In genomic region chr16:8797364-8798173, GRCh38 we compare ENCODE assay signal across 1 cellular context.
TF ChIP-seq lines count a peak whose summit lies in the region.

Gene PMM2, plus strand, starts transcription at chr16:8797839. Its CDS starts 44 bp downstream, at chr16:8797883.
Gene TMEM186, minus strand, starts transcription at chr16:8797639. Its CDS starts 25 bp downstream, at chr16:8797614.

TF ChIP-seq in K562, 482 proteins besides CTCF, POLR2A, EP300 and RAD21 (continued from another document and continues in another):
- TF ChIP-seq ZNF384 (IDR thresholded peaks at IDR 0.05; ENCODE audit: low read depth, low read length) (no peak), ELF1 (tag; IDR thresholded peaks at IDR 0.05) (peak; percentile 98), ZNF445 (CRISPR knock-in tag; IDR thresholded peaks at IDR 0.05; ENCODE audit: low read depth) (no peak), ZHX1 (conservative IDR thresholded peaks at IDR 0.05; ENCODE audit: low read length) (no peak), HMGN3 (IDR thresholded peaks at IDR 0.05; ENCODE audit: borderline replicate concordance, extremely low read depth, insufficient read length, low read depth, low read length) (peak; percentile 87), CEBPG (CRISPR knock-in tag; IDR thresholded peaks at IDR 0.05) (no peak), CEBPG (tag; conservative IDR thresholded peaks at IDR 0.05 in 1 of 2, IDR thresholded peaks at IDR 0.05 in 1 of 2) (no peak), PRDM10 (IDR thresholded peaks at IDR 0.05; ENCODE audit: partially characterized antibody) (no peak), E2F1 (CRISPR knock-in tag; IDR thresholded peaks at IDR 0.05) (peak; percentile 74), THAP7 (CRISPR knock-in tag; IDR thresholded peaks at IDR 0.05) (no peak), HOMEZ (CRISPR knock-in tag; IDR thresholded peaks at IDR 0.05) (no peak), MED1 (CRISPR knock-in tag; IDR thresholded peaks at IDR 0.05; ENCODE audit: borderline replicate concordance) (no peak), NFE2L1 (tag; IDR thresholded peaks at IDR 0.05; ENCODE audit: borderline replicate concordance, low read depth) (no peak), KLF16 (IDR thresholded peaks at IDR 0.05) (no peak), THRAP3 (IDR thresholded peaks at IDR 0.05; ENCODE audit: borderline replicate concordance) (no peak), MIER1 (IDR thresholded peaks at IDR 0.05; ENCODE audit: low read depth) (no peak), NUFIP1 (IDR thresholded peaks at IDR 0.05; ENCODE audit: partially characterized antibody) (no peak), CTCFL (IDR thresholded peaks at IDR 0.05; ENCODE audit: borderline replicate concordance, insufficient read depth, low read depth, low read length, poor library complexity, severe bottlenecking) (no peak), KAT7 (CRISPR knock-in tag; IDR thresholded peaks at IDR 0.05; ENCODE audit: borderline replicate concordance) (peak; percentile 93; the same call in 1 of the 2 replicates), ZNF239 (CRISPR knock-in tag; IDR thresholded peaks at IDR 0.05) (no peak), ZNF408 (CRISPR knock-in tag; IDR thresholded peaks at IDR 0.05; ENCODE audit: low read depth) (no peak), SREBF2 (CRISPR knock-in tag; IDR thresholded peaks at IDR 0.05) (no peak), POLR2H (tag; IDR thresholded peaks at IDR 0.05; ENCODE audit: low read depth) (peak; percentile 62), SIN3B (IDR thresholded peaks at IDR 0.05; ENCODE audit: low read depth) (no peak; the same call in 1 of the 2 replicates), RFX7 (CRISPR knock-in tag; IDR thresholded peaks at IDR 0.05) (no peak), MEIS2 (IDR thresholded peaks at IDR 0.05; ENCODE audit: partially characterized antibody) (peak; percentile 19), SMAD2 (IDR thresholded peaks at IDR 0.05; ENCODE audit: low read depth, low read length) (no peak), NFXL1 (CRISPR knock-in tag; IDR thresholded peaks at IDR 0.05) (no peak), NCOA1 (IDR thresholded peaks at IDR 0.05; ENCODE audit: low read depth) (no peak; the same call in 1 of the 2 replicates), HEY1 (CRISPR knock-in tag; IDR thresholded peaks at IDR 0.05; ENCODE audit: borderline replicate concordance) (no peak), PBX2 (CRISPR knock-in tag; IDR thresholded peaks at IDR 0.05; ENCODE audit: low read depth) (no peak), PBX2 (tag; conservative IDR thresholded peaks at IDR 0.05; ENCODE audit: low read depth) (no peak), PREB (CRISPR knock-in tag; IDR thresholded peaks at IDR 0.05) (no peak), HSF4 (CRISPR knock-in tag; IDR thresholded peaks at IDR 0.05; ENCODE audit: borderline replicate concordance) (no peak), ZNF512 (tag; IDR thresholded peaks at IDR 0.05) (no peak), RNF2 (IDR thresholded peaks at IDR 0.05) (no peak), HDAC6 (IDR thresholded peaks at IDR 0.05; ENCODE audit: low read depth, low read length) (no peak), POU5F1 (IDR thresholded peaks at IDR 0.05; ENCODE audit: borderline replicate concordance, low read depth, low read length, partially characterized antibody) (peak; percentile 54), HDAC1 (IDR thresholded peaks at IDR 0.05) (peak; percentile 49 to 100; a peak in 3 of 4 replicates), CBX3 (IDR thresholded peaks at IDR 0.05; ENCODE audit: borderline replicate concordance in 1 of 2, low read length in 2 of 2) (peak in 1 of 2 experiments; percentile 47; a peak in 1 of 3 replicates), ZNF212 (CRISPR knock-in tag; IDR thresholded peaks at IDR 0.05) (no peak), POLR2B (IDR thresholded peaks at IDR 0.05; ENCODE audit: low read depth, partially characterized antibody) (peak; percentile 66)
